ENCODE assay signal across 17 cellular contexts in genomic region chr16:17295948-17296347, GRCh38.
DNase-seq lines count a peak whose midpoint lies in the region; ATAC-seq, FAIRE-seq and TF ChIP-seq lines count a peak whose summit lies in the region.
"Had no signal": no experiment of that assay in that cellular context is flagged by ENCODE, and none has a peak within 500 bp of the region (broad histone marks: within the 10 kb centered on the region; RNA-seq: fewer than 3 reads in every experiment).

No MANE protein-coding gene starts in this region.

- H2AFZ ChIP-seq in MM.1S (ENCODE audit: low read length), result no peak overlapping the region
- H2AFZ ChIP-seq in parathyroid adenoma, result peak overlapping the region; percentile 70

- intact Hi-C loops in heart left ventricle (cut with DNase I) (loop anchor here in 2 of 10 donors (5.0 to 10.0 kb wide), 2 partner anchors 49 to 166 kb away; no protein-coding TSS in a partner anchor), dorsolateral prefrontal cortex (cut with DNase I) (loop anchor here in 1 of 2 donors (10.0 kb wide), 1 partner anchor 169 kb away; no protein-coding TSS in a partner anchor)

- TF ChIP-seq POLR2A in heart left ventricle (IDR thresholded peaks at IDR 0.05) (no peak), GM12891 (IDR thresholded peaks at IDR 0.05; ENCODE audit: low read depth, low read length) (no peak)

- H3K79me2 ChIP-seq in MM.1S (ENCODE audit: low read length) (peaks cover 36% of the 10 kb centered on the region), parathyroid adenoma (no peaks in the 10 kb centered on the region)

- 56 to 66% (median 59%) methylated on average over 5 of the region's 5 CpGs for WGBS in heart left ventricle, 4 donors

- H3K36me3 ChIP-seq in MM.1S (replicated peaks; ENCODE audit: insufficient read depth, low read length), result no peaks in the 10 kb centered on the region
- H3K36me3 ChIP-seq in heart left ventricle, result no peaks in the 10 kb centered on the region
- no peaks in the 10 kb centered on the region for H3K36me3 ChIP-seq in parathyroid adenoma (ENCODE audit: control insufficient read depth, insufficient read depth, low read length)

- H3F3A ChIP-seq in MM.1S (ENCODE audit: insufficient read depth, low read length), result peaks cover 7% of the 10 kb centered on the region; the same call in 1 of the 2 replicates

- H3K9ac ChIP-seq in MM.1S (ENCODE audit: low read length) (no peak overlapping the region), parathyroid adenoma (no peak overlapping the region)

- no peaks in the 10 kb centered on the region for H3K27me3 ChIP-seq in MM.1S (replicated peaks; ENCODE audit: insufficient read depth, low read length)
- H3K27me3 ChIP-seq in heart left ventricle, result no peaks in the 10 kb centered on the region
- no peaks in the 10 kb centered on the region for H3K27me3 ChIP-seq in parathyroid adenoma (ENCODE audit: control insufficient read depth, insufficient read depth, low read length)
- H3K27me3 ChIP-seq in dorsolateral prefrontal cortex, result no peaks in the 10 kb centered on the region

- peaks cover 20% of the 10 kb centered on the region for H3K4me1 ChIP-seq in MM.1S (ENCODE audit: low read length)
- H3K4me1 ChIP-seq in heart left ventricle, result peaks cover 0 to 20% (median 6%) of the 10 kb centered on the region in 12 donors
- peaks cover 12% of the 10 kb centered on the region for H3K4me1 ChIP-seq in parathyroid adenoma

- H3K4me2 ChIP-seq in MM.1S (ENCODE audit: low read depth, low read length) (no peak overlapping the region), parathyroid adenoma (ENCODE audit: low read length) (no peak overlapping the region)

- no peaks in the 10 kb centered on the region for H3K9me3 ChIP-seq in MM.1S (replicated peaks; ENCODE audit: insufficient read depth, low read length)
- no peaks in the 10 kb centered on the region for H3K9me3 ChIP-seq in heart left ventricle
- no peaks in the 10 kb centered on the region for H3K9me3 ChIP-seq in parathyroid adenoma (ENCODE audit: control insufficient read depth, low read length)

- ATAC-seq in heart left ventricle, result peak in 3 of 4 donors; percentile 33 to 70 (median 60)
- ATAC-seq: Panc1, WTC11 had no signal

- no peaks in the 10 kb centered on the region for H4K20me1 ChIP-seq in MM.1S (ENCODE audit: insufficient read depth, low read length)

- FAIRE-seq in GM12891 (lab: Jason Lieb, UNC), result no peak
- FAIRE-seq: frontal cortex had no signal

- TF ChIP-seq CTCF in AG10803 (conservative IDR thresholded peaks at IDR 0.05; ENCODE audit: low read length), result no peak
- TF ChIP-seq CTCF in MM.1S (IDR thresholded peaks at IDR 0.05; ENCODE audit: low read length), result no peak
- no peak for TF ChIP-seq CTCF in heart left ventricle (IDR thresholded peaks at IDR 0.05)
- TF ChIP-seq CTCF in parathyroid adenoma (IDR thresholded peaks at IDR 0.05), result no peak
- no peak for TF ChIP-seq CTCF in dorsolateral prefrontal cortex (IDR thresholded peaks at IDR 0.05 in 54 of 56, conservative IDR thresholded peaks at IDR 0.05 in 2 of 56; ENCODE audit: low read depth in 1 of 56, partially characterized antibody in 56 of 56)

- H3K27ac ChIP-seq in MM.1S (ENCODE audit: low read length), result peak overlapping the region; percentile 93; the same call in 1 of the 2 replicates
- H3K27ac ChIP-seq in heart left ventricle, result peak overlapping the region in 5 of 12 donors; percentile 39 to 63 (median 43)
- peak overlapping the region; percentile 78 for H3K27ac ChIP-seq in parathyroid adenoma
- H3K27ac ChIP-seq in dorsolateral prefrontal cortex, result no peak overlapping the region

- H3K4me3 ChIP-seq in AG10803 (ENCODE audit: low read length), result no peak overlapping the region
- H3K4me3 ChIP-seq in MM.1S (ENCODE audit: low read length), result no peak overlapping the region
- H3K4me3 ChIP-seq in heart left ventricle, result no peak overlapping the region
- no peak overlapping the region for H3K4me3 ChIP-seq in parathyroid adenoma (ENCODE audit: low read depth, low read length)
- H3K4me3 ChIP-seq in dorsolateral prefrontal cortex, result no peak overlapping the region

- H3K9me2 ChIP-seq in MM.1S (replicated peaks; ENCODE audit: insufficient read depth, low read length), result no peaks in the 10 kb centered on the region

- DNase-seq in AG10803 (ENCODE audit: low read depth) (peak; percentile 40), MM.1S (no peak), heart left ventricle (no peak), NCI-H1092 treated with DMSO at 0.1 percent for 48 hours (lab: John Stamatoyannopoulos, UW) (no peak), GM12891 (ENCODE audit: insufficient read length, low spot score) (no peak), NOMO-1 treated with dmso at 0.1 percent for 144 hours (lab: John Stamatoyannopoulos, UW; ENCODE audit: unreplicated experiment) (no peak), dorsolateral prefrontal cortex (no peak)
- DNase-seq: activated CD4-positive, alpha-beta T cell treated with anti-CD3 and anti-CD28 coated beads, Interleukin-2, amount 50 U/mL, for 4 hours; activated CD8-positive, alpha-beta memory T cell treated with anti-CD3 and anti-CD28 coated beads, Interleukin-2, amount 50 U/mL, for 48 hours; activated effector memory CD4-positive, alpha-beta T cell treated with anti-CD3 and anti-CD28 coated beads, Interleukin-2, amount 50 U/mL, for 16 hours; CD4-positive, CD25-positive, alpha-beta regulatory T cell; GOT3; NCI-H1694 treated with DMSO at 0.1 percent for 48 hours had no signal

TF ChIP-seq in GM12891, 5 proteins besides CTCF, POLR2A, EP300 and RAD21:
- TF ChIP-seq TAF1 (IDR thresholded peaks at IDR 0.05; ENCODE audit: low read depth, low read length) (no peak), POU2F2 (IDR thresholded peaks at IDR 0.05; ENCODE audit: low read depth, low read length) (no peak), SPI1 (IDR thresholded peaks at IDR 0.05; ENCODE audit: low read depth, low read length) (no peak), PAX5 (IDR thresholded peaks at IDR 0.05; ENCODE audit: insufficient read depth, low read length, severe bottlenecking) (no peak), POLR2AphosphoS5 (IDR thresholded peaks at IDR 0.05; ENCODE audit: low read depth, low read length) (no peak)
TF ChIP-seq in GM12891: peak in this region for 0.

Comparison
In these comparisons a context has a peak if more than half of its experiments do, and no peak if none do; other contexts are left out.
1. H3K27ac ChIP-seq: peak in MM.1S (single experiment) and parathyroid adenoma (single experiment); none in dorsolateral prefrontal cortex (0 of 59).